In the genomic region with DNA sequence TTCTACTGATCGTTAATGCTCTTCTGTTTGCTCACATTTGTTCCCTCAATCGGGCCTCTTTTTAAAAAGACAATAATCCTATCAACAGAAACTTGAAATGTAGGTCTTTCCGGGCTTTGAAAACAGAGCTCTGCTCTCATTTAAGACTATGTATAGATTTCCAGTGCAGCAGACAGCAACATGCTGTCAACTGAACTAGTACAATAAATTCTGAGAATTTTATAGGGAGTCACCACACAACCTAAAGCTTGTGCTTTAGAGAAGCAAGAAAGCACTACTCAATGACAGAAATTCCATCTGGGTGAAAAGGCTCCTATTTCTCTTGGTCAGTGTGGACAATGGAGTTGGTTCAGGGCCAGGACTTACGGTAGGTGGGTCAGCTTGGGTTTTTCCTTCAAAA, we compare ENCODE assay signal across 20 cellular contexts.
"Had no signal": no experiment of that assay in that cellular context is flagged by ENCODE, and none has a peak within 500 bp of the region (broad histone marks: within the 10 kb centered on the region; RNA-seq: fewer than 3 reads in every experiment).

No MANE protein-coding gene starts in this region.

- H3K27me3 ChIP-seq: esophagus muscularis mucosa, gastroesophageal sphincter, tibial artery, upper lobe of right lung, vagina had no signal

- H3K9me3 ChIP-seq: esophagus muscularis mucosa, gastroesophageal sphincter, tibial artery, upper lobe of right lung, vagina had no signal

- H3K27ac Mint-ChIP-seq: immature natural killer cell; natural killer cell treated with Interleukin-12 subunit alpha and Interleukin-12 subunit beta and Interleukin-15 and Interleukin-18, amount 100 ng/mL, for 72 hours had no signal

- H3K4me3 Mint-ChIP-seq: immature natural killer cell; natural killer cell treated with Interleukin-12 subunit alpha and Interleukin-12 subunit beta and Interleukin-15 and Interleukin-18, amount 100 ng/mL, for 72 hours had no signal

- H3K36me3 ChIP-seq: esophagus muscularis mucosa, gastroesophageal sphincter, tibial artery, upper lobe of right lung, vagina had no signal

- H3K4me3 ChIP-seq: esophagus muscularis mucosa, gastroesophageal sphincter, lung, tibial artery, upper lobe of right lung, vagina had no signal

- H3K27me3 Mint-ChIP-seq: natural killer cell treated with Interleukin-12 subunit alpha and Interleukin-12 subunit beta and Interleukin-15 and Interleukin-18, amount 100 ng/mL, for 72 hours had no signal

- H3K4me1 ChIP-seq: esophagus muscularis mucosa, gastroesophageal sphincter, tibial artery, upper lobe of right lung, vagina had no signal

- H3K27ac ChIP-seq: epithelial cell of prostate, esophagus muscularis mucosa, gastroesophageal sphincter, tibial artery, upper lobe of right lung, vagina had no signal

- DNase-seq: cortex of kidney; effector memory CD4-positive, alpha-beta T cell; foreskin fibroblast; glutamatergic neuron; immature natural killer cell; left ventricle myocardium superior; mesenchymal stem cell; midbrain; posterior cingulate gyrus; stimulated activated CD4-positive, alpha-beta T cell treated with anti-CD3 and anti-CD28 coated beads, Interleukin-2, amount 100 ng/mL, for 48 hours; stimulated activated naive CD4-positive, alpha-beta T cell treated with Interleukin-2 at 50 U/mL for 16 hours; tibial artery; upper lobe of right lung had no signal

- H3K4me1 Mint-ChIP-seq: immature natural killer cell had no signal

- ATAC-seq: gastroesophageal sphincter; left ventricle myocardium superior; natural killer cell treated with Interleukin-12 subunit alpha and Interleukin-12 subunit beta and Interleukin-15 and Interleukin-18, amount 100 ng/mL, for 72 hours; sciatic nerve; upper lobe of right lung had no signal
